8 cellular contexts compared by ENCODE assay signal in the genomic region with DNA sequence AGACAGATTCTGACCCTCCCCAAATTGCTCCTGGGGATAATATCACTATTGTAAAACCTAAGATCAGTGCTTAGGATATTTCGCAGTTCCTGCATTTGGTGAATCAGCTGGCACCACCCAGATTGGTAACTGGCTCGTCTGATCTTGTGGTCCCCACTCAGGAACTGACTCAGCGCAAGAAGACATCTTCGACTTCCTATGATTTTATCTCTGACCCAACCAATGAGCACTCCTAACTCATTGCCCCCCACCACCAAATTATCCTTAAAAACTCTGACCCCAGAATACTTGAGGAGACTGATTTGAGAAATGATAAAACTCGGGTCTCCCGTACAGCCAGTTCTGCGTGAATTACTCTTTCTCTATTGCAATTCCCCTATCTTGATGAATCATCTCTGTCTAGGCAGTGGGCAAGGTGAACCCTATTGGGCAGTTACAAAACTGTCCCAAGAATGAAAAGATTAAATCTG. TPM values are rescaled to one million over a fixed set of nuclear protein-coding genes. Genes with fewer than 3 reads are reported as not detected.
DNase-seq lines count a peak whose midpoint lies in the region; ATAC-seq and TF ChIP-seq lines count a peak whose summit lies in the region.

No MANE protein-coding gene starts in this region.

- DNase-seq in activated gamma-delta T cell treated with Interleukin-2 at 50 U/mL for 16 hours (peak; percentile 53), activated gamma-delta T cell (lab: John Stamatoyannopoulos, UW) (no peak), fibroblast of villous mesenchyme (ENCODE audit: low read depth) (peak; percentile 66), tibial nerve (ENCODE audit: low spot score in 2 of 2) (no peak), NCI-H2196 treated with DMSO at 0.1 percent for 48 hours (lab: John Stamatoyannopoulos, UW; ENCODE audit: unreplicated experiment) (no peak), NCI-H2029 treated with DMSO at 0.1 percent for 48 hours (lab: John Stamatoyannopoulos, UW) (no peak)
- DNase-seq in activated CD4-positive, alpha-beta T cell treated with anti-CD3 and anti-CD28 coated beads, Interleukin-2, amount 50 U/mL, for 48 hours: peak; percentile 46 to 65

- TF ChIP-seq POLR2A in tibial nerve (IDR thresholded peaks at IDR 0.05): no peak

- no peaks in the 10 kb centered on the region for H3K9me3 ChIP-seq in tibial nerve

- TF ChIP-seq CTCF in fibroblast of villous mesenchyme (IDR thresholded peaks at IDR 0.05; ENCODE audit: insufficient read depth, low read depth, low read length) (no peak), tibial nerve (IDR thresholded peaks at IDR 0.05) (no peak)

- H3K4me3 ChIP-seq in fibroblast of villous mesenchyme (ENCODE audit: low read depth, low read length) (no peak overlapping the region), tibial nerve (no peak overlapping the region)

- no peaks in the 10 kb centered on the region for H3K36me3 ChIP-seq in tibial nerve

- TF ChIP-seq EP300 in tibial nerve (IDR thresholded peaks at IDR 0.05): no peak

- peaks cover 0 to 20% (median 6%) of the 10 kb centered on the region in 4 donors for H3K4me1 ChIP-seq in tibial nerve

- no peak for ATAC-seq in HG03139 (IDR thresholded peaks at IDR 0.05; ENCODE audit: unreplicated experiment)

- 65 to 68% methylated on average over 7 of the region's 7 CpGs for WGBS in tibial nerve, 2 donors

- H3K27ac ChIP-seq in tibial nerve: peak overlapping the region in 3 of 4 donors; percentile 10 to 64 (median 14)

- H3K27me3 ChIP-seq in tibial nerve: no peaks in the 10 kb centered on the region

RNA-seq across cellular contexts. Expression of a gene that starts 20.2 kb away (rescaled TPM):
- total RNA-seq in fibroblast of villous mesenchyme (140 and 235 TPM in 2 replicates), tibial nerve (100 to 1,000 TPM; 119 to 224 (median 202) TPM)

RNA-seq across cellular contexts. Expression of a gene that starts 55.7 kb away (rescaled TPM):
- total RNA-seq in fibroblast of villous mesenchyme (not detected in 2 replicates), tibial nerve (under 1 TPM in 1 of 4 donors, not detected in 3; under 0.01 TPM)

Comparison
In these comparisons a context has a peak if more than half of its experiments do, and no peak if none do; other contexts are left out.
1. DNase-seq: peak in activated gamma-delta T cell treated with Interleukin-2 at 50 U/mL for 16 hours (single experiment), activated CD4-positive, alpha-beta T cell treated with anti-CD3 and anti-CD28 coated beads, Interleukin-2, amount 50 U/mL, for 48 hours (2 of 2) and fibroblast of villous mesenchyme (single experiment); none in activated gamma-delta T cell (single experiment), tibial nerve (0 of 2), NCI-H2196 treated with DMSO at 0.1 percent for 48 hours (single experiment) and NCI-H2029 treated with DMSO at 0.1 percent for 48 hours (single experiment).